ENCODE assay signal across 9 cellular contexts in the genomic region with DNA sequence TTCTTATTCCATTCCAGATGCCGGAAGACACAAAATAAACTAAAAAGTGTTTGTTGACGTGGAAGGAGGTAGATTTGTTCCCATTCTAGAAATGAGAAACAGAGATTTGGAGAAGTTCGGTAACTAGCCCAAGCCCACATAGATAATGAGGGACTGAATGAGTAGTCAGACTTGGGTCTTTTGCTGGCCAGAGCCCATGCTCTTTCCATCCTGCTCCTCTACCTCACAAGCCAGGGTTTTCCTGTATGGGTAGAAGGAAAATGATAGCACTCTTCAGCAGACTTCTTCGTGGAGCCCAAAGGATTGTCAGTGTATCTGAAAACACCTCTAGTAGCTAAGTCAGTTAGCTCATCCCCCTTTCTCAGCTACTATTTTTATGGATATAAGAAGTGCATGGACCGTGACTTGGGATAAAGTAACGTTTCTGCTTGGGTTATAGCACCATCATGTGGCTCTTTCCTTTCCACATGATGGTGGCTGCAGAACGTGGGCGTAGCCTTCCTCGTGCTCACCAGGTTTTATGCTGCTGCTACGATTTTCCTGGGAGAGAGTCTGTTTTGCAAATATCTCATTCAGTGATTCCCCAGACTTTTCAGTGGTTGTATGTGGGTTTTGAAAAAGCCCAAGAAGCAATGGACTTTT.
DNase-seq lines count a peak whose midpoint lies in the region; ATAC-seq and TF ChIP-seq lines count a peak whose summit lies in the region.
"Had no signal": no experiment of that assay in that cellular context is flagged by ENCODE, and none has a peak within 500 bp of the region (broad histone marks: within the 10 kb centered on the region; RNA-seq: fewer than 3 reads in every experiment).

No MANE protein-coding gene starts in this region.

- WGBS in testis, 2 donors, result 52 to 59% methylated on average over 10 of the region's 10 CpGs

- H3K27me3 ChIP-seq in right atrium auricular region (no peaks in the 10 kb centered on the region), testis (no peaks in the 10 kb centered on the region)

- H3K4me1 ChIP-seq in right atrium auricular region (no peaks in the 10 kb centered on the region), testis (no peaks in the 10 kb centered on the region)

- peak; percentile 8 for DNase-seq in NCI-H146 treated with DMSO at 0.1 percent for 48 hours (lab: John Stamatoyannopoulos, UW; ENCODE audit: unreplicated experiment)
- no peak for DNase-seq in NCI-H146 (lab: John Stamatoyannopoulos, UW)
- peak; percentile 68 for DNase-seq in SW480 (ENCODE audit: low spot score)
- DNase-seq in right atrium auricular region (ENCODE audit: low spot score), result no peak
- peak; percentile 36 for DNase-seq in testis
- DNase-seq in activated CD4-positive, alpha-beta T cell treated with anti-CD3 and anti-CD28 coated beads, Interleukin-2, amount 50 U/mL, for 4 hours, result no peak
- no peak for DNase-seq in effector CD4-positive, alpha-beta T cell
- DNase-seq: C1 segment of cervical spinal cord had no signal

- TF ChIP-seq CTCF in right atrium auricular region (IDR thresholded peaks at IDR 0.05), result peak; percentile 19 to 70
- peak in 1 of 3 experiments; percentile 48 for TF ChIP-seq CTCF in testis (IDR thresholded peaks at IDR 0.05)

- H3K4me3 ChIP-seq in right atrium auricular region (no peak overlapping the region), testis (no peak overlapping the region)

- no peak for ATAC-seq in GM19467 (IDR thresholded peaks at IDR 0.05; ENCODE audit: unreplicated experiment)

- H3K36me3 ChIP-seq in right atrium auricular region (peaks cover 15% of the 10 kb centered on the region), testis (ENCODE audit: low read depth, missing control alignments) (no peaks in the 10 kb centered on the region)

- TF ChIP-seq POLR2A in testis (IDR thresholded peaks at IDR 0.05), result no peak

- no peak overlapping the region for H3K27ac ChIP-seq in right atrium auricular region
- no peak overlapping the region for H3K27ac ChIP-seq in testis

- intact Hi-C loops in testis (cut with DNase I; ENCODE audit: low total_unique reads), result no loop called here

- H3K9me3 ChIP-seq in right atrium auricular region (no peaks in the 10 kb centered on the region), testis (no peaks in the 10 kb centered on the region)

Comparison
In these comparisons a context has a peak if more than half of its experiments do, and no peak if none do; other contexts are left out.
1. DNase-seq: peak in NCI-H146 treated with DMSO at 0.1 percent for 48 hours (single experiment), SW480 (single experiment) and testis (single experiment); none in NCI-H146 (single experiment), right atrium auricular region (single experiment), activated CD4-positive, alpha-beta T cell treated with anti-CD3 and anti-CD28 coated beads, Interleukin-2, amount 50 U/mL, for 4 hours (0 of 2) and effector CD4-positive, alpha-beta T cell (single experiment).